26 cellular contexts compared by ENCODE assay signal in genomic region chr5:1436681-1437080, GRCh38. TPM values are rescaled to one million over a fixed set of nuclear protein-coding genes. Genes with fewer than 3 reads are reported as not detected.
A peak's percentile ranks its signal among the peaks of the same experiment; 100 is the strongest.
DNase-seq lines count a peak whose midpoint lies in the region; ATAC-seq, FAIRE-seq and TF ChIP-seq lines count a peak whose summit lies in the region.
"Had no signal": no experiment of that assay in that cellular context is flagged by ENCODE, and none has a peak within 500 bp of the region (broad histone marks: within the 10 kb centered on the region; RNA-seq: fewer than 3 reads in every experiment).

No MANE protein-coding gene starts in this region.

- H3K14ac ChIP-seq in trophoblast cell (ENCODE audit: low read length): no peak overlapping the region

- no peak overlapping the region for H2AFZ ChIP-seq in astrocyte (ENCODE audit: low read depth, low read length)
- no peak overlapping the region for H2AFZ ChIP-seq in trophoblast cell (ENCODE audit: insufficient read depth, low read length, poor library complexity)

- H2BK120ac ChIP-seq in trophoblast cell (ENCODE audit: insufficient read depth, low read length, poor library complexity): no peak overlapping the region

- no peak overlapping the region for H3K18ac ChIP-seq in trophoblast cell (ENCODE audit: low read length)

- CTCF ChIA-PET in activated CD8-positive, alpha-beta memory T cell treated with anti-CD3 and anti-CD28 coated beads, Interleukin-2, amount 10 ng/mL, durations not matched to agents 7 days and 5 days (lab: Charles Lee): no interaction called here

- H2BK12ac ChIP-seq in trophoblast cell (ENCODE audit: low read length): no peak overlapping the region

- H3K27ac Mint-ChIP-seq in activated CD8-positive, alpha-beta memory T cell treated with anti-CD3 and anti-CD28 coated beads, Interleukin-2, amount 10 ng/mL, durations not matched to agents 7 days and 5 days: no peak overlapping the region
- peak overlapping the region; percentile 38 for H3K27ac Mint-ChIP-seq in astrocyte (ENCODE audit: unreplicated experiment)
- H3K27ac Mint-ChIP-seq: B cell had no signal

- H4K8ac ChIP-seq in trophoblast cell (ENCODE audit: low read depth, low read length): no peak overlapping the region

- H3K27ac ChIP-seq in astrocyte (ENCODE audit: low read depth, low read length): no peak overlapping the region
- H3K27ac ChIP-seq in trophoblast cell (ENCODE audit: low read depth, low read length): no peak overlapping the region
- H3K27ac ChIP-seq in colonic mucosa: no peak overlapping the region
- H3K27ac ChIP-seq: 22Rv1 had no signal

- H2BK5ac ChIP-seq in trophoblast cell (ENCODE audit: low read depth, low read length, poor library complexity): no peak overlapping the region

- no peak overlapping the region for H3K4me3 ChIP-seq in astrocyte (ENCODE audit: insufficient read depth, low read depth, low read length)
- peak overlapping the region; percentile 43 for H3K4me3 ChIP-seq in trophoblast cell (ENCODE audit: low read depth, low read length)
- H3K4me3 ChIP-seq in colonic mucosa: no peak overlapping the region

- H3K4me1 ChIP-seq in astrocyte (ENCODE audit: insufficient read depth, low read length) (no peaks in the 10 kb centered on the region), trophoblast cell (ENCODE audit: control insufficient read depth in 1 of 2, insufficient read depth in 2 of 2, low read length in 2 of 2) (no peaks in the 10 kb centered on the region), colonic mucosa (no peaks in the 10 kb centered on the region)

- no peak overlapping the region for H2AK5ac ChIP-seq in trophoblast cell (ENCODE audit: low read length)

- TF ChIP-seq CTCF in astrocyte (IDR thresholded peaks at IDR 0.05; ENCODE audit: insufficient read depth, low read depth, low read length) (no peak), colonic mucosa (IDR thresholded peaks at IDR 0.05) (no peak)

- H3K4me3 Mint-ChIP-seq in activated CD8-positive, alpha-beta memory T cell treated with anti-CD3 and anti-CD28 coated beads, Interleukin-2, amount 10 ng/mL, durations not matched to agents 7 days and 5 days: no peak overlapping the region
- no peak overlapping the region for H3K4me3 Mint-ChIP-seq in astrocyte (ENCODE audit: unreplicated experiment)
- H3K4me3 Mint-ChIP-seq: B cell had no signal

- DNase-seq in activated CD8-positive, alpha-beta memory T cell treated with anti-CD3 and anti-CD28 coated beads, Interleukin-2, amount 10 ng/mL, durations not matched to agents 7 days and 5 days: peak; percentile 22
- no peak for DNase-seq in activated CD8-positive, alpha-beta memory T cell treated with anti-CD3 and anti-CD28 coated beads, Interleukin-2, amount 50 U/mL, for 48 hours
- DNase-seq in astrocyte (ENCODE audit: low read depth): no peak
- DNase-seq in trophoblast cell: no peak
- no peak for DNase-seq in NCI-H146 treated with DMSO at 0.1 percent for 48 hours (lab: John Stamatoyannopoulos, UW; ENCODE audit: unreplicated experiment)
- DNase-seq in colonic mucosa: no peak
- DNase-seq: Calu3; DMS153; DND-41; Karpas-422; NCI-H1092 treated with DMSO at 0.1 percent for 48 hours; NCI-H1436; NCI-H2107; NK-92 treated with Interleukin-12 subunit alpha and Interleukin-12 subunit beta, amount 100 ng/mL, for 24 hours; PC-3; Right ventricle myocardium superior had no signal

- no peak overlapping the region for H3K23ac ChIP-seq in trophoblast cell (ENCODE audit: low read length)

- H3K4me2 ChIP-seq in astrocyte (ENCODE audit: low read length) (no peak overlapping the region), trophoblast cell (ENCODE audit: low read length) (no peak overlapping the region)

- H3K9ac ChIP-seq in astrocyte (ENCODE audit: low read length) (no peak overlapping the region), trophoblast cell (ENCODE audit: low read length) (no peak overlapping the region), colonic mucosa (ENCODE audit: low read depth in 2 of 2, low read length in 2 of 2) (no peak overlapping the region)

- H4K91ac ChIP-seq in trophoblast cell (ENCODE audit: low read depth, low read length): no peak overlapping the region

- no peak overlapping the region for H3K4ac ChIP-seq in trophoblast cell (ENCODE audit: low read depth, low read length)

- H3K79me2 ChIP-seq in astrocyte (ENCODE audit: insufficient read depth, low read length) (no peaks in the 10 kb centered on the region), trophoblast cell (ENCODE audit: control insufficient read depth, insufficient read depth, low read length, poor library complexity) (no peaks in the 10 kb centered on the region)

- H3K9me3 ChIP-seq in astrocyte (ENCODE audit: insufficient read depth, low read depth, low read length) (peaks cover 7% of the 10 kb centered on the region), trophoblast cell (ENCODE audit: insufficient read depth, low read depth, low read length) (peaks cover 40% of the 10 kb centered on the region), colonic mucosa (no peaks in the 10 kb centered on the region)

- no peaks in the 10 kb centered on the region for H3K4me1 Mint-ChIP-seq in activated CD8-positive, alpha-beta memory T cell treated with anti-CD3 and anti-CD28 coated beads, Interleukin-2, amount 10 ng/mL, durations not matched to agents 7 days and 5 days
- peaks cover 7% of the 10 kb centered on the region for H3K4me1 Mint-ChIP-seq in astrocyte (ENCODE audit: low read depth, unreplicated experiment)
- H3K4me1 Mint-ChIP-seq: B cell had no signal

- H3K27me3 ChIP-seq in astrocyte (ENCODE audit: insufficient read depth, low read length): peaks cover 3% of the 10 kb centered on the region
- H3K27me3 ChIP-seq in trophoblast cell (ENCODE audit: insufficient read depth, low read length): no peaks in the 10 kb centered on the region
- no peaks in the 10 kb centered on the region for H3K27me3 ChIP-seq in colonic mucosa

- intact Hi-C loops in colonic mucosa (cut with DNase I): no loop called here

- no peak for ATAC-seq in activated CD8-positive, alpha-beta memory T cell treated with anti-CD3 and anti-CD28 coated beads, Interleukin-2, amount 10 ng/mL, durations not matched to agents 7 days and 5 days
- no peak for ATAC-seq in GM21515 (IDR thresholded peaks at IDR 0.05; ENCODE audit: unreplicated experiment)

- peaks cover 5% of the 10 kb centered on the region for H3K27me3 Mint-ChIP-seq in activated CD8-positive, alpha-beta memory T cell treated with anti-CD3 and anti-CD28 coated beads, Interleukin-2, amount 10 ng/mL, durations not matched to agents 7 days and 5 days
- peaks cover 48% of the 10 kb centered on the region for H3K27me3 Mint-ChIP-seq in astrocyte (ENCODE audit: low read depth, unreplicated experiment)

- no peak overlapping the region for H4K12ac ChIP-seq in trophoblast cell (ENCODE audit: low read depth, low read length)

- FAIRE-seq in astrocyte (lab: Jason Lieb, UNC): no peak
- FAIRE-seq: GM12892, GM19239, HepG2 had no signal

- H4K20me1 ChIP-seq in astrocyte (ENCODE audit: insufficient read depth, low read length): no peaks in the 10 kb centered on the region

- H3K36me3 Mint-ChIP-seq in activated CD8-positive, alpha-beta memory T cell treated with anti-CD3 and anti-CD28 coated beads, Interleukin-2, amount 10 ng/mL, durations not matched to agents 7 days and 5 days: no peaks in the 10 kb centered on the region
- peaks cover 5% of the 10 kb centered on the region for H3K36me3 Mint-ChIP-seq in astrocyte (ENCODE audit: low read depth, unreplicated experiment)

- H3K9me3 Mint-ChIP-seq in activated CD8-positive, alpha-beta memory T cell treated with anti-CD3 and anti-CD28 coated beads, Interleukin-2, amount 10 ng/mL, durations not matched to agents 7 days and 5 days (ENCODE audit: low read depth): peaks cover 3% of the 10 kb centered on the region
- peaks cover 24% of the 10 kb centered on the region for H3K9me3 Mint-ChIP-seq in astrocyte (ENCODE audit: unreplicated experiment)

- H3K79me1 ChIP-seq in trophoblast cell (ENCODE audit: low read length): no peaks in the 10 kb centered on the region

- no peaks in the 10 kb centered on the region for H3K36me3 ChIP-seq in astrocyte (ENCODE audit: insufficient read depth, low read length)
- no peaks in the 10 kb centered on the region for H3K36me3 ChIP-seq in trophoblast cell (ENCODE audit: control insufficient read depth in 1 of 2, insufficient read depth in 2 of 2, low read length in 2 of 2)
- H3K36me3 ChIP-seq in colonic mucosa: no peaks in the 10 kb centered on the region

- no CpG with 5 or more reads among the region's 16 CpGs for WGBS in trophoblast cell (ENCODE audit: extremely low coverage, insufficient coverage, insufficient read length)

RNA-seq across cellular contexts. Expression of gene SLC6A3, which starts 8.6 kb away (rescaled TPM):
- under 1 TPM; 0.07 to 0.23 TPM for total RNA-seq in activated CD8-positive, alpha-beta memory T cell treated with anti-CD3 and anti-CD28 coated beads, Interleukin-2, amount 10 ng/mL, durations not matched to agents 7 days and 5 days
- total RNA-seq in astrocyte: 0.07 TPM in 2 replicates
- 0.11 TPM in 2 replicates for polyA plus RNA-seq in trophoblast cell (2013)
- not detected for total RNA-seq in colonic mucosa
- total RNA-seq: Calu3, H4, HepG2, HT1080, PC-3, Right ventricle myocardium superior, RPMI7951, SK-MEL-5 had no signal
